11 cellular contexts compared by ENCODE assay signal in the genomic region with DNA sequence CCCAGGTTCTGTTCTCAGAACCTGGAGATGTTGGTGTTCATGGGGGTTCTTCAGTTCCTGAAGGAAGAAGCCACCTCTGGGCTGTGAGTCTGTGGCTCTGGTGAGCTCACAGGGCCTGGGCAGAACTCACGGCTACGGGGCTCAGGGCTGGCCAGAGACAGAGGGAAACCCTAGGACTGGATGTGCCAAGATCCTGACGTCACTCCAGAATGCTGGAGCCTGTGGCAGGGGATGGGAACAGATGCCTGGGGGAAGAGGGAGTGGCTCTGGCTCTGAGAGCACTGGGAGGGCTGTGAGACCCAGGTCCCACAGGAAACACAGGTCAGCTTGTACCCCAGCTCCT. TPM values are rescaled to one million over a fixed set of nuclear protein-coding genes. Genes with fewer than 3 reads are reported as not detected.
DNase-seq lines count a peak whose midpoint lies in the region; ATAC-seq and TF ChIP-seq lines count a peak whose summit lies in the region.
"Had no signal": no experiment of that assay in that cellular context is flagged by ENCODE, and none has a peak within 500 bp of the region (broad histone marks: within the 10 kb centered on the region; RNA-seq: fewer than 3 reads in every experiment).

A gene (minus strand): TSS at position 214 of the 343 bp plus-strand sequence.

- WGBS in suprapubic skin: 0% methylated on average over 2 of the region's 3 CpGs

- TF ChIP-seq EP300 in suprapubic skin (IDR thresholded peaks at IDR 0.05): no peak

- no peak within 1 kb of the TSS for H3K4me3 ChIP-seq in suprapubic skin
- H3K4me3 ChIP-seq: tibial nerve had no signal

- DNase-seq in Daoy (ENCODE audit: low read depth): peak; percentile 66
- DNase-seq in NCI-H69 (lab: John Stamatoyannopoulos, UW): peak; percentile 76
- DNase-seq in dermis microvascular lymphatic vessel endothelial cell (ENCODE audit: low read depth in 2 of 2): peak in 1 of 2 donors; percentile 68
- peak; percentile 94 for DNase-seq in myocyte (ENCODE audit: low read depth)
- DNase-seq in NCI-H1417 treated with DMSO at 0.1 percent for 48 hours (lab: John Stamatoyannopoulos, UW): no peak
- DNase-seq in suprapubic skin (ENCODE audit: low spot score in 2 of 2): no peak
- DNase-seq: effector CD4-positive, alpha-beta T cell had no signal

- TF ChIP-seq POLR2A in suprapubic skin (IDR thresholded peaks at IDR 0.05): no peak

- peaks cover 8% of the 10 kb centered on the region for H3K4me1 ChIP-seq in suprapubic skin

- H3K9me3 ChIP-seq in suprapubic skin: no peaks in the 10 kb centered on the region
- H3K9me3 ChIP-seq: tibial nerve had no signal

- H3K27ac ChIP-seq in suprapubic skin: no peak within 1 kb of the TSS
- H3K27ac ChIP-seq: tibial nerve had no signal

- H3K27me3 ChIP-seq in suprapubic skin: no peaks in the 10 kb centered on the region
- H3K27me3 ChIP-seq: tibial nerve had no signal

- no peaks in the 10 kb centered on the region for H3K36me3 ChIP-seq in suprapubic skin
- H3K36me3 ChIP-seq: tibial nerve had no signal

- no peak for TF ChIP-seq CTCF in suprapubic skin (IDR thresholded peaks at IDR 0.05)

- ATAC-seq in GM18867 (IDR thresholded peaks at IDR 0.05; ENCODE audit: unreplicated experiment): no peak
- ATAC-seq in HG03045 (IDR thresholded peaks at IDR 0.05; ENCODE audit: unreplicated experiment): no peak

RNA-seq across cellular contexts. Expression of the gene that starts here (rescaled TPM):
- not detected in 2 replicates for total RNA-seq in Daoy (2014; rRNA removed; shearing (Covaris generic))
- total RNA-seq in dermis microvascular lymphatic vessel endothelial cell (20.7 and 20.8 TPM in 2 replicates), myocyte (33.8 and 42.5 TPM in 2 replicates), suprapubic skin (under 1 TPM in 3 of 4 donors, not detected in 1; 0.16 to 0.39 (median 0.17) TPM)
- polyA plus RNA-seq in myocyte (2012): 0.96 TPM
- polyA plus RNA-seq: IgD-negative memory B cell had no signal

Comparison
In these comparisons a context has a peak if more than half of its experiments do, and no peak if none do; other contexts are left out.
1. RNA of the gene that starts here (total RNA-seq): 33.8 to 42.5 TPM in myocyte and 20.7 to 20.8 TPM in dermis microvascular lymphatic vessel endothelial cell; 0.16 to 0.39 TPM in suprapubic skin and not detected in Daoy; every median in the first group is over 10 times any median in the second.
2. Peak in DNase-seq in Daoy; RNA of the gene not detected or under 1 TPM.
3. DNase-seq: peak in NCI-H69 (single experiment) and myocyte (single experiment); none in NCI-H1417 treated with DMSO at 0.1 percent for 48 hours (single experiment) and suprapubic skin (0 of 2).